ENCODE assay signal across 27 cellular contexts in genomic region chr5:169921370-169921769, GRCh38. TPM values are rescaled to one million over a fixed set of nuclear protein-coding genes. Genes with fewer than 3 reads are reported as not detected.
"Had no signal": no experiment of that assay in that cellular context is flagged by ENCODE, and none has a peak within 500 bp of the region (broad histone marks: within the 10 kb centered on the region; RNA-seq: fewer than 3 reads in every experiment).

No MANE protein-coding gene starts in this region.

- H3K27ac ChIP-seq: esophagus muscularis mucosa, foreskin keratinocyte, gastroesophageal sphincter, heart left ventricle, hepatocyte, left lung, prostate gland, right atrium auricular region, sigmoid colon, stomach, thyroid gland, vagina had no signal

- H2AFZ ChIP-seq: hepatocyte had no signal

- H3K27me3 ChIP-seq: esophagus muscularis mucosa, foreskin keratinocyte, gastroesophageal sphincter, heart left ventricle, left lung, right atrium auricular region, sigmoid colon, stomach, thyroid gland, vagina had no signal

- H3K4me3 ChIP-seq: esophagus muscularis mucosa, gastroesophageal sphincter, heart left ventricle, hepatocyte, left lung, prostate gland, right atrium auricular region, sigmoid colon, stomach, thyroid gland, vagina had no signal

- H3K9me3 Mint-ChIP-seq: dendritic cell treated with granulocyte-macrophage colony-stimulating factor and Interleukin-4, amounts not matched to agents 40 ng/mL and 50 ng/mL, for 4 days; naive thymus-derived CD4-positive, alpha-beta T cell; nephron; stimulated activated effector memory CD8-positive, alpha-beta T cell treated with anti-CD3 and anti-CD28 coated beads, Interleukin-12 subunit alpha, Interleukin-12 subunit beta, amount 100 ng/mL, for 72 hours had no signal

- H3K36me3 ChIP-seq: esophagus muscularis mucosa, gastroesophageal sphincter, heart left ventricle, left lung, prostate gland, right atrium auricular region, sigmoid colon, stomach, thyroid gland, vagina had no signal

- H3K27ac Mint-ChIP-seq: dendritic cell treated with granulocyte-macrophage colony-stimulating factor and Interleukin-4, amounts not matched to agents 40 ng/mL and 50 ng/mL, for 4 days; nephron; stimulated activated effector memory CD8-positive, alpha-beta T cell treated with anti-CD3 and anti-CD28 coated beads, Interleukin-12 subunit alpha, Interleukin-12 subunit beta, amount 100 ng/mL, for 72 hours had no signal

- ATAC-seq: foreskin keratinocyte; gastroesophageal sphincter; heart left ventricle; left cardiac atrium; left lung; naive thymus-derived CD4-positive, alpha-beta T cell; stimulated activated effector memory CD8-positive, alpha-beta T cell treated with anti-CD3 and anti-CD28 coated beads, Interleukin-12 subunit alpha, Interleukin-12 subunit beta, amount 100 ng/mL, for 72 hours had no signal

- H3K27me3 Mint-ChIP-seq: dendritic cell treated with granulocyte-macrophage colony-stimulating factor and Interleukin-4, amounts not matched to agents 40 ng/mL and 50 ng/mL, for 4 days; naive thymus-derived CD4-positive, alpha-beta T cell had no signal

- H3K4me3 Mint-ChIP-seq: dendritic cell treated with granulocyte-macrophage colony-stimulating factor and Interleukin-4, amounts not matched to agents 40 ng/mL and 50 ng/mL, for 4 days; naive thymus-derived CD4-positive, alpha-beta T cell; nephron; stimulated activated effector memory CD8-positive, alpha-beta T cell treated with anti-CD3 and anti-CD28 coated beads, Interleukin-12 subunit alpha, Interleukin-12 subunit beta, amount 100 ng/mL, for 72 hours had no signal

- H3K79me2 ChIP-seq: hepatocyte had no signal

- DNase-seq: effector CD8-positive, alpha-beta T cell; foreskin keratinocyte; heart left ventricle; left cardiac atrium; left lung; mesenchymal stem cell; midbrain; naive thymus-derived CD4-positive, alpha-beta T cell; nucleus accumbens; sigmoid colon; stimulated activated CD4-positive, alpha-beta T cell treated with anti-CD3 and anti-CD28 coated beads, Interleukin-2, amount 100 ng/mL, for 24 hours; stimulated activated CD4-positive, alpha-beta T cell treated with anti-CD3 and anti-CD28 coated beads, Interleukin-4, amount 100 ng/mL, for 24 hours; stimulated activated naive CD4-positive, alpha-beta T cell treated with Interleukin-2 at 50 U/mL for 16 hours; stomach; thyroid gland; trophoblast cell had no signal

- H3K4me1 ChIP-seq: esophagus muscularis mucosa, foreskin keratinocyte, gastroesophageal sphincter, heart left ventricle, left lung, prostate gland, right atrium auricular region, sigmoid colon, stomach, thyroid gland, vagina had no signal

- H3K4me2 ChIP-seq: hepatocyte had no signal

- H3K9me3 ChIP-seq: esophagus muscularis mucosa, gastroesophageal sphincter, heart left ventricle, left lung, prostate gland, right atrium auricular region, sigmoid colon, stomach, thyroid gland, vagina had no signal

RNA-seq across cellular contexts. Expression of gene INSYN2B, which starts 58.9 kb away (rescaled TPM):
- total RNA-seq: esophagus muscularis mucosa; gastroesophageal sphincter; naive thymus-derived CD4-positive, alpha-beta T cell; skeletal muscle tissue; thyroid gland; ureter had no signal
- polyA plus RNA-seq: hepatocyte had no signal
